ENCODE assay signal across 14 cellular contexts in genomic region chr11:90218606-90219005, GRCh38. TPM values are rescaled to one million over a fixed set of nuclear protein-coding genes. Genes with fewer than 3 reads are reported as not detected.
DNase-seq lines count a peak whose midpoint lies in the region; ATAC-seq and TF ChIP-seq lines count a peak whose summit lies in the region.
"Had no signal": no experiment of that assay in that cellular context is flagged by ENCODE, and none has a peak within 500 bp of the region (broad histone marks: within the 10 kb centered on the region; RNA-seq: fewer than 3 reads in every experiment).

No MANE protein-coding gene starts in this region.

- H3K14ac ChIP-seq in IMR-90 (replicated peaks; ENCODE audit: low read depth, low read length): no peak overlapping the region

- POLR2A ChIA-PET in IMR-90 (lab: Charles Lee; ENCODE audit: unreplicated experiment) (no interaction called here), SK-N-SH (lab: Yijun Ruan, JAX) (no interaction called here)

- no peak overlapping the region for H3K56ac ChIP-seq in IMR-90 (ENCODE audit: extremely low read depth, insufficient read depth, low read length)

- H4K8ac ChIP-seq in IMR-90 (ENCODE audit: low read depth in 2 of 2, low read length in 2 of 2): no peak overlapping the region

- H2BK20ac ChIP-seq in IMR-90 (ENCODE audit: low read depth, low read length): no peak overlapping the region

- H3K9me1 ChIP-seq in IMR-90 (ENCODE audit: insufficient read depth, low read length): no peaks in the 10 kb centered on the region; the same call in 1 of the 2 replicates

- no peaks in the 10 kb centered on the region for H3F3A ChIP-seq in SK-N-SH (replicated peaks; ENCODE audit: insufficient read depth)

- H4K91ac ChIP-seq in IMR-90 (ENCODE audit: insufficient read depth, low read depth, low read length): no peak overlapping the region

- no peak overlapping the region for H3K27ac ChIP-seq in IMR-90 (ENCODE audit: insufficient read depth, low read length)
- H3K27ac ChIP-seq in psoas muscle: peak overlapping the region; percentile 0
- no peak overlapping the region for H3K27ac ChIP-seq in SK-N-SH (ENCODE audit: low read depth in 2 of 2, low read length in 1 of 2)
- H3K27ac ChIP-seq in testis: no peak overlapping the region
- H3K27ac ChIP-seq: parathyroid adenoma, suprapubic skin had no signal

- dilution Hi-C loops in IMR-90 (cut with HindIII; ENCODE audit: low sequenced_read_pairs, unreplicated experiment): no loop called here

- peaks cover 6% of the 10 kb centered on the region for H3K4me1 ChIP-seq in IMR-90 (ENCODE audit: control insufficient read depth, insufficient read depth, low read length)
- H3K4me1 ChIP-seq in psoas muscle: peaks cover 45% of the 10 kb centered on the region
- peaks cover 3 to 5% of the 10 kb centered on the region in 2 experiments; a peak in 3 of 4 replicates for H3K4me1 ChIP-seq in SK-N-SH (ENCODE audit: control insufficient read depth in 1 of 2, insufficient read depth in 2 of 2, low read depth in 1 of 2, low read length in 1 of 2)
- peaks cover 15% of the 10 kb centered on the region for H3K4me1 ChIP-seq in testis

- TF ChIP-seq CTCF in IMR-90 (conservative IDR thresholded peaks at IDR 0.05; ENCODE audit: low read depth, low read length) (no peak), chondrocyte (IDR thresholded peaks at IDR 0.05) (no peak), psoas muscle (IDR thresholded peaks at IDR 0.05) (no peak), SK-N-SH (IDR thresholded peaks at IDR 0.05) (no peak), testis (IDR thresholded peaks at IDR 0.05) (no peak)

- H3K36me3 Mint-ChIP-seq in activated naive CD4-positive, alpha-beta T cell treated with anti-CD3 and anti-CD28 coated beads for 36 hours (ENCODE audit: low read depth): peaks cover 44% of the 10 kb centered on the region
- H3K36me3 Mint-ChIP-seq in chondrocyte (ENCODE audit: low read depth): peaks cover 3% of the 10 kb centered on the region

- H2AK5ac ChIP-seq in IMR-90 (ENCODE audit: low read depth, low read length): no peak overlapping the region

- ATAC-seq in IMR-90 (ENCODE audit: low read depth) (no peak), psoas muscle (peak in 2 of 4 donors; percentile 38 to 55), HG02610 (IDR thresholded peaks at IDR 0.05; ENCODE audit: unreplicated experiment) (no peak)
- ATAC-seq: effector memory CD8-positive, alpha-beta T cell; SK-N-SH treated with all-trans-retinoic acid at 6 μM for 48 hours had no signal

- no peak overlapping the region for H2BK120ac ChIP-seq in IMR-90 (ENCODE audit: low read depth, low read length)

- H3K4me2 ChIP-seq in IMR-90 (ENCODE audit: low read depth, low read length) (peak overlapping the region; percentile 14; the same call in 1 of the 2 replicates), SK-N-SH (no peak overlapping the region)

- H3K36me3 ChIP-seq in IMR-90 (ENCODE audit: control insufficient read depth, insufficient read depth, low read length) (0 out of 2 replicates have a peak, but pooled peaks cover 5% of the 10 kb centered on the region), psoas muscle (ENCODE audit: insufficient read depth in 1 of 2, low read depth in 1 of 2) (peaks cover 3 to 21% of the 10 kb centered on the region in 2 donors), SK-N-SH (replicated peaks in 1 of 2; ENCODE audit: control insufficient read depth in 1 of 2, insufficient read depth in 2 of 2, low read length in 1 of 2) (peaks cover 32% of the 10 kb centered on the region in 2 experiments), testis (ENCODE audit: low read depth, missing control alignments) (no peaks in the 10 kb centered on the region)
- H3K36me3 ChIP-seq: suprapubic skin had no signal

- no peak overlapping the region for H4K5ac ChIP-seq in IMR-90 (ENCODE audit: low read depth, low read length)

- in situ Hi-C loops in IMR-90 (cut with MboI; ENCODE audit: low sequenced_read_pairs): no loop called here

- peaks cover 56% of the 10 kb centered on the region for H3K4me1 Mint-ChIP-seq in activated naive CD4-positive, alpha-beta T cell treated with anti-CD3 and anti-CD28 coated beads for 36 hours (ENCODE audit: low read depth)
- H3K4me1 Mint-ChIP-seq in chondrocyte (ENCODE audit: low read depth): peaks cover 52% of the 10 kb centered on the region

- no peak overlapping the region for H3K4ac ChIP-seq in IMR-90 (ENCODE audit: low read depth, low read length)

- DNase-seq in activated naive CD4-positive, alpha-beta T cell treated with anti-CD3 and anti-CD28 coated beads for 36 hours: peak; percentile 50
- DNase-seq in activated naive CD4-positive, alpha-beta T cell (lab: John Stamatoyannopoulos, UW): no peak
- DNase-seq in IMR-90 (no peak), chondrocyte (ENCODE audit: low spot score) (peak; percentile 70), psoas muscle (peak; percentile 24 to 51), SK-N-SH (no peak), testis (no peak)
- DNase-seq: effector memory CD8-positive, alpha-beta T cell; foreskin fibroblast; MM.1S had no signal

- H3K79me1 ChIP-seq in IMR-90 (ENCODE audit: low read depth in 1 of 2, low read length in 2 of 2): peaks cover 0 to 32% of the 10 kb centered on the region in 2 experiments; a peak in 3 of 4 replicates

- H3K18ac ChIP-seq in IMR-90 (ENCODE audit: low read depth, low read length): no peak overlapping the region

- no TSS peak for BruUV-seq in IMR-90 (replicated peaks; lab: Mats Ljungman, UMichigan)

- H3K9ac ChIP-seq in IMR-90 (ENCODE audit: low read depth, low read length) (no peak overlapping the region), SK-N-SH (no peak overlapping the region)
- H3K9ac ChIP-seq: parathyroid adenoma had no signal

- TF ChIP-seq RAD21 in IMR-90 (IDR thresholded peaks at IDR 0.05; ENCODE audit: low read length) (no peak), SK-N-SH (IDR thresholded peaks at IDR 0.05; ENCODE audit: low read length) (no peak; the same call in 1 of the 2 replicates)

- H3K27ac Mint-ChIP-seq in activated naive CD4-positive, alpha-beta T cell treated with anti-CD3 and anti-CD28 coated beads for 36 hours: no peak overlapping the region
- no peak overlapping the region for H3K27ac Mint-ChIP-seq in chondrocyte (ENCODE audit: unreplicated experiment)

- no peak overlapping the region for H3K23ac ChIP-seq in IMR-90 (ENCODE audit: low read depth, low read length)

- H2AK9ac ChIP-seq in IMR-90 (replicated peaks; ENCODE audit: low read depth, low read length, poor library complexity): no peak overlapping the region

- WGBS in IMR-90 (ENCODE audit: extremely low coverage in 2 of 2, insufficient read length in 1 of 2), 2 experiments: 100% methylated on average over 1 of the region's 2 CpGs; no CpG with 5 or more reads in 1 of the 2 experiments
- WGBS in psoas muscle, 3 donors: 56 to 82% (median 78%) methylated on average over 2 of the region's 2 CpGs
- WGBS in SK-N-SH (ENCODE audit: low lambda C conversion rate): 84% methylated on average over 2 of the region's 2 CpGs
- WGBS in testis, 2 donors: 73 to 83% methylated on average over 1 to 2 of the region's 2 CpGs

- no peaks in the 10 kb centered on the region for H3K9me2 ChIP-seq in SK-N-SH

- TF ChIP-seq POLR2A in IMR-90 (IDR thresholded peaks at IDR 0.05; ENCODE audit: low read depth, low read length) (no peak), testis (IDR thresholded peaks at IDR 0.05) (no peak)

- H3K79me2 ChIP-seq in SK-N-SH (ENCODE audit: insufficient read depth): peaks cover 92% of the 10 kb centered on the region

- no peak overlapping the region for H2BK15ac ChIP-seq in IMR-90 (ENCODE audit: low read depth, low read length)

- H2BK5ac ChIP-seq in IMR-90 (ENCODE audit: low read depth, low read length, poor library complexity, severe bottlenecking): no peak overlapping the region

- intact Hi-C loops in activated naive CD4-positive, alpha-beta T cell treated with anti-CD3 and anti-CD28 coated beads for 36 hours (cut with micrococcal nuclease): no loop called here
- intact Hi-C loops in IMR-90 (cut with micrococcal nuclease): no loop called here
- intact Hi-C loops in psoas muscle (cut with DNase I): no loop called here
- intact Hi-C loops in testis (cut with DNase I; ENCODE audit: low total_unique reads): no loop called here

- no peak overlapping the region for H3K4me3 ChIP-seq in IMR-90 (ENCODE audit: insufficient read depth, low read depth, low read length)
- H3K4me3 ChIP-seq in psoas muscle: no peak overlapping the region
- H3K4me3 ChIP-seq in SK-N-SH (ENCODE audit: low read depth in 2 of 2, low read length in 1 of 2): no peak overlapping the region
- H3K4me3 ChIP-seq in testis: no peak overlapping the region
- H3K4me3 ChIP-seq: suprapubic skin had no signal

- H2AFZ ChIP-seq in IMR-90 (replicated peaks; ENCODE audit: low read length, poor library complexity): no peak overlapping the region
- H2AFZ ChIP-seq in SK-N-SH (ENCODE audit: low read depth): no peak overlapping the region
- H2AFZ ChIP-seq: parathyroid adenoma had no signal

- no peak for TF ChIP-seq EP300 in SK-N-SH (IDR thresholded peaks at IDR 0.05; ENCODE audit: borderline replicate concordance in 1 of 2, low read depth in 1 of 2, low read length in 1 of 2)

- H3K9me3 ChIP-seq in IMR-90 (ENCODE audit: control insufficient read depth, insufficient read depth, low read length) (no peaks in the 10 kb centered on the region), psoas muscle (no peaks in the 10 kb centered on the region), SK-N-SH (no peaks in the 10 kb centered on the region), testis (no peaks in the 10 kb centered on the region)
- H3K9me3 ChIP-seq: suprapubic skin had no signal

- CTCF ChIA-PET in activated naive CD4-positive, alpha-beta T cell treated with anti-CD3 and anti-CD28 coated beads for 36 hours (lab: Charles Lee): interaction anchor here (0.6 kb wide), 1 partner anchor 17 kb away, joined by 3 read pairs; no protein-coding TSS in a partner anchor
- CTCF ChIA-PET in IMR-90 (lab: Yijun Ruan, JAX) (no interaction called here), SK-N-SH (lab: Yijun Ruan, JAX) (interaction anchor here (7.4 kb wide), 1 partner anchor 14 kb away, joined by 47 read pairs; no protein-coding TSS in a partner anchor)

- H3K4me3 Mint-ChIP-seq in activated naive CD4-positive, alpha-beta T cell treated with anti-CD3 and anti-CD28 coated beads for 36 hours: no peak overlapping the region
- H3K4me3 Mint-ChIP-seq in chondrocyte (ENCODE audit: unreplicated experiment): no peak overlapping the region

- peaks cover 1% of the 10 kb centered on the region for H3K9me3 Mint-ChIP-seq in activated naive CD4-positive, alpha-beta T cell treated with anti-CD3 and anti-CD28 coated beads for 36 hours
- no peaks in the 10 kb centered on the region for H3K9me3 Mint-ChIP-seq in chondrocyte (ENCODE audit: low read depth)
- H3K9me3 Mint-ChIP-seq: effector memory CD8-positive, alpha-beta T cell had no signal

- H3K27me3 ChIP-seq in IMR-90 (ENCODE audit: control insufficient read depth, insufficient read depth, low read length): no peaks in the 10 kb centered on the region
- H3K27me3 ChIP-seq in psoas muscle (ENCODE audit: insufficient read depth in 3 of 3, low read length in 2 of 3): no peaks in the 10 kb centered on the region
- no peaks in the 10 kb centered on the region for H3K27me3 ChIP-seq in SK-N-SH (ENCODE audit: insufficient read depth)
- no peaks in the 10 kb centered on the region for H3K27me3 ChIP-seq in testis
- H3K27me3 ChIP-seq: suprapubic skin had no signal

- H4K20me1 ChIP-seq in IMR-90 (ENCODE audit: insufficient read depth, low read length) (peaks cover 44% of the 10 kb centered on the region), SK-N-SH (ENCODE audit: insufficient read depth) (peaks cover 51% of the 10 kb centered on the region)

- H3K27me3 Mint-ChIP-seq in activated naive CD4-positive, alpha-beta T cell treated with anti-CD3 and anti-CD28 coated beads for 36 hours (ENCODE audit: low read depth): no peaks in the 10 kb centered on the region
- H3K27me3 Mint-ChIP-seq in chondrocyte (ENCODE audit: low read depth): no peaks in the 10 kb centered on the region
- H3K27me3 Mint-ChIP-seq: effector memory CD8-positive, alpha-beta T cell had no signal

RNA-seq across cellular contexts. Expression of gene CHORDC1, which starts 4.2 kb away (rescaled TPM):
- total RNA-seq in activated naive CD4-positive, alpha-beta T cell treated with anti-CD3 and anti-CD28 coated beads for 36 hours: 10 to 100 TPM; 49.8 to 49.9 TPM
- total RNA-seq in IMR-90 (2012; rRNA removed): 51.4 and 102 TPM in 2 replicates
- 17.4 and 26.9 TPM in 2 replicates for polyA plus RNA-seq in IMR-90 (2012; rRNA removed)
- polyA plus RNA-seq in IMR-90 (2012; cell fraction: cytosol; rRNA removed): 7.3 and 10.6 TPM in 2 replicates
- 14.3 and 40.2 TPM in 2 replicates for polyA plus RNA-seq in IMR-90 (2012; cell fraction: nucleus; rRNA removed; ENCODE audit: low replicate concordance)
- total RNA-seq in chondrocyte: 30.7 to 31.9 TPM (median 31.0 TPM) in 3 replicates
- 10 to 100 TPM; 31.8 to 42.4 (median 38.2) TPM for total RNA-seq in psoas muscle
- 10 to 100 TPM; 25.9 to 40.4 (median 28.0) TPM for polyA plus RNA-seq in psoas muscle
- 12.1 and 14.0 TPM in 2 replicates for polyA plus RNA-seq in SK-N-SH (2012; rRNA removed)
- polyA plus RNA-seq in SK-N-SH (2012; cell fraction: cytosol; rRNA removed): 16.1 and 18.2 TPM in 2 replicates
- polyA plus RNA-seq in SK-N-SH (2012; cell fraction: nucleus; rRNA removed): 13.4 and 19.8 TPM in 2 replicates
- total RNA-seq in testis: 10 to 100 TPM; 46.8 to 65.6 TPM
- polyA plus RNA-seq in testis (ENCODE audit: insufficient read depth, low read depth, low replicate concordance): 20.9 TPM

Comparison
In these comparisons a context has a peak if more than half of its experiments do, and no peak if none do; other contexts are left out.
1. DNase-seq: peak in activated naive CD4-positive, alpha-beta T cell treated with anti-CD3 and anti-CD28 coated beads for 36 hours (single experiment), chondrocyte (single experiment) and psoas muscle (2 of 2); none in activated naive CD4-positive, alpha-beta T cell (0 of 4), IMR-90 (single experiment), SK-N-SH (single experiment) and testis (single experiment).